1 cellular context compared by ENCODE assay signal in genomic region chr19:18206018-18206417, GRCh38.
TF ChIP-seq lines count a peak whose summit lies in the region.

No MANE protein-coding gene starts in this region.

TF ChIP-seq in IMR-90, 13 proteins besides CTCF, POLR2A, EP300 and RAD21 (continued from another document):
- TF ChIP-seq RFX5 (IDR thresholded peaks at IDR 0.05; ENCODE audit: low read depth, low read length) (no peak), MAFK (IDR thresholded peaks at IDR 0.05; ENCODE audit: low read depth, low read length) (no peak)
- TF ChIP-seq, protein P1, sequence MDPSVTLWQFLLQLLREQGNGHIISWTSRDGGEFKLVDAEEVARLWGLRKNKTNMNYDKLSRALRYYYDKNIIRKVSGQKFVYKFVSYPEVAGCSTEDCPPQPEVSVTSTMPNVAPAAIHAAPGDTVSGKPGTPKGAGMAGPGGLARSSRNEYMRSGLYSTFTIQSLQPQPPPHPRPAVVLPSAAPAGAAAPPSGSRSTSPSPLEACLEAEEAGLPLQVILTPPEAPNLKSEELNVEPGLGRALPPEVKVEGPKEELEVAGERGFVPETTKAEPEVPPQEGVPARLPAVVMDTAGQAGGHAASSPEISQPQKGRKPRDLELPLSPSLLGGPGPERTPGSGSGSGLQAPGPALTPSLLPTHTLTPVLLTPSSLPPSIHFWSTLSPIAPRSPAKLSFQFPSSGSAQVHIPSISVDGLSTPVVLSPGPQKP (IDR thresholded peaks at IDR 0.05; ENCODE audit: borderline replicate concordance, low read depth, low read length), result no peak
